Comparison of ENCODE assay signal across 27 cellular contexts in genomic region chr20:36117638-36118037, GRCh38. TPM values are rescaled to one million over a fixed set of nuclear protein-coding genes. Genes with fewer than 3 reads are reported as not detected.
DNase-seq lines count a peak whose midpoint lies in the region; ATAC-seq and TF ChIP-seq lines count a peak whose summit lies in the region.
"Had no signal": no experiment of that assay in that cellular context is flagged by ENCODE, and none has a peak within 500 bp of the region (broad histone marks: within the 10 kb centered on the region; RNA-seq: fewer than 3 reads in every experiment).

No MANE protein-coding gene starts in this region.

- H3K27me3 Mint-ChIP-seq in dendritic cell treated with granulocyte-macrophage colony-stimulating factor and Interleukin-4, amounts not matched to agents 40 ng/mL and 50 ng/mL, for 4 days, result peaks cover 16% of the 10 kb centered on the region

- H3K27me3 ChIP-seq in left lung, result no peaks in the 10 kb centered on the region
- H3K27me3 ChIP-seq in upper lobe of right lung, result no peaks in the 10 kb centered on the region
- H3K27me3 ChIP-seq: BE2C, neural progenitor cell had no signal

- no peaks in the 10 kb centered on the region for H3K9me3 Mint-ChIP-seq in dendritic cell treated with granulocyte-macrophage colony-stimulating factor and Interleukin-4, amounts not matched to agents 40 ng/mL and 50 ng/mL, for 4 days
- H3K9me3 Mint-ChIP-seq: activated CD4-positive, alpha-beta memory T cell treated with anti-CD3 and anti-CD28 coated beads, Interleukin-2, amount 10 ng/mL, durations not matched to agents 7 days and 5 days; activated naive CD4-positive, alpha-beta T cell treated with anti-CD3 and anti-CD28 coated beads, Interleukin-2, amount 50 U/mL, for 24 hours; activated T-helper 17 cell treated with anti-CD3 and anti-CD28 coated beads, Interleukin-2, amount 50 U/mL, for 72 hours; IgD-negative memory B cell; neural progenitor cell had no signal

- H3K36me3 ChIP-seq in left lung (no peaks in the 10 kb centered on the region), upper lobe of right lung (no peaks in the 10 kb centered on the region)
- H3K36me3 ChIP-seq: BE2C, neural progenitor cell had no signal

- no peak overlapping the region for H3K4me3 Mint-ChIP-seq in dendritic cell treated with granulocyte-macrophage colony-stimulating factor and Interleukin-4, amounts not matched to agents 40 ng/mL and 50 ng/mL, for 4 days
- H3K4me3 Mint-ChIP-seq: activated CD4-positive, alpha-beta memory T cell treated with anti-CD3 and anti-CD28 coated beads, Interleukin-2, amount 10 ng/mL, durations not matched to agents 7 days and 5 days; activated naive CD4-positive, alpha-beta T cell treated with anti-CD3 and anti-CD28 coated beads, Interleukin-2, amount 50 U/mL, for 24 hours; activated T-helper 17 cell treated with anti-CD3 and anti-CD28 coated beads, Interleukin-2, amount 50 U/mL, for 72 hours; IgD-negative memory B cell; neural progenitor cell; T-helper 17 cell had no signal

- H3K27ac Mint-ChIP-seq in dendritic cell treated with granulocyte-macrophage colony-stimulating factor and Interleukin-4, amounts not matched to agents 40 ng/mL and 50 ng/mL, for 4 days, result peak overlapping the region; percentile 62
- H3K27ac Mint-ChIP-seq: activated CD4-positive, alpha-beta memory T cell treated with anti-CD3 and anti-CD28 coated beads, Interleukin-2, amount 10 ng/mL, durations not matched to agents 7 days and 5 days; activated naive CD4-positive, alpha-beta T cell treated with anti-CD3 and anti-CD28 coated beads, Interleukin-2, amount 50 U/mL, for 24 hours; activated T-helper 17 cell treated with anti-CD3 and anti-CD28 coated beads, Interleukin-2, amount 50 U/mL, for 72 hours; IgD-negative memory B cell; neural progenitor cell; T-helper 17 cell had no signal

- intact Hi-C loops in Right ventricle myocardium superior (cut with DNase I) (no loop called here), cardiac septum (cut with DNase I) (no loop called here), left lung (cut with DNase I) (no loop called here), upper lobe of right lung (cut with DNase I) (no loop called here)
- intact Hi-C loops in dendritic cell treated with granulocyte-macrophage colony-stimulating factor and Interleukin-4, amounts not matched to agents 40 ng/mL and 50 ng/mL, for 4 days (cut with micrococcal nuclease), result no loop called here

- peaks cover 59% of the 10 kb centered on the region for H3K4me1 Mint-ChIP-seq in dendritic cell treated with granulocyte-macrophage colony-stimulating factor and Interleukin-4, amounts not matched to agents 40 ng/mL and 50 ng/mL, for 4 days (ENCODE audit: low read depth)
- H3K4me1 Mint-ChIP-seq: activated CD4-positive, alpha-beta memory T cell treated with anti-CD3 and anti-CD28 coated beads, Interleukin-2, amount 10 ng/mL, durations not matched to agents 7 days and 5 days; activated naive CD4-positive, alpha-beta T cell treated with anti-CD3 and anti-CD28 coated beads, Interleukin-2, amount 50 U/mL, for 24 hours; activated T-helper 17 cell treated with anti-CD3 and anti-CD28 coated beads, Interleukin-2, amount 50 U/mL, for 72 hours had no signal

- TF ChIP-seq POLR2A in GM18505 (IDR thresholded peaks at IDR 0.05; ENCODE audit: borderline replicate concordance, extremely low read depth, insufficient read depth, insufficient read length), result no peak

- ATAC-seq in Right ventricle myocardium superior (ENCODE audit: poor library complexity), result peak; percentile 74
- ATAC-seq in left lung, result peak; percentile 26
- peak; percentile 70 for ATAC-seq in upper lobe of right lung
- no peak for ATAC-seq in GM18505 (IDR thresholded peaks at IDR 0.05; ENCODE audit: unreplicated experiment)
- ATAC-seq in GM18498 (IDR thresholded peaks at IDR 0.05; ENCODE audit: unreplicated experiment), result no peak
- no peak for ATAC-seq in GM19452 (IDR thresholded peaks at IDR 0.05; ENCODE audit: unreplicated experiment)
- ATAC-seq: activated T-helper 17 cell treated with anti-CD3 and anti-CD28 coated beads, Interleukin-2, amount 50 U/mL, for 72 hours; T-helper 17 cell had no signal

- no peak overlapping the region for H3K27ac ChIP-seq in left lung
- no peak overlapping the region for H3K27ac ChIP-seq in upper lobe of right lung
- H3K27ac ChIP-seq: neural progenitor cell had no signal

- peak; percentile 54 for DNase-seq in Right ventricle myocardium superior
- no peak for DNase-seq in cardiac septum (ENCODE audit: low spot score)
- DNase-seq in left lung, result peak in 1 of 2 donors; percentile 53
- DNase-seq in upper lobe of right lung, result no peak
- DNase-seq: activated CD4-positive, alpha-beta memory T cell treated with anti-CD3 and anti-CD28 coated beads, Interleukin-2, amount 10 ng/mL, durations not matched to agents 7 days and 5 days; activated CD4-positive, CD25-positive, alpha-beta regulatory T cell treated with anti-CD3 and anti-CD28 coated beads, Interleukin-2, amount 50 U/mL, for 72 hours; activated CD8-positive, alpha-beta memory T cell treated with anti-CD3 and anti-CD28 coated beads, Interleukin-2, amount 50 U/mL, for 48 hours; amygdala; BE2C; DMS53; mammary epithelial cell; NCI-H1436; NCI-H2107; NCI-H446; NCI-H774; RPMI8226; stimulated activated naive CD4-positive, alpha-beta T cell treated with Interleukin-2 at 50 U/mL for 16 hours; T-helper 17 cell had no signal

- no peaks in the 10 kb centered on the region for H3K36me3 Mint-ChIP-seq in dendritic cell treated with granulocyte-macrophage colony-stimulating factor and Interleukin-4, amounts not matched to agents 40 ng/mL and 50 ng/mL, for 4 days (ENCODE audit: low read depth)
- H3K36me3 Mint-ChIP-seq: activated naive CD4-positive, alpha-beta T cell treated with anti-CD3 and anti-CD28 coated beads, Interleukin-2, amount 50 U/mL, for 24 hours; neural progenitor cell had no signal

- no peaks in the 10 kb centered on the region for H3K9me3 ChIP-seq in left lung
- no peaks in the 10 kb centered on the region for H3K9me3 ChIP-seq in upper lobe of right lung
- H3K9me3 ChIP-seq: A549, BE2C had no signal

- H3K4me3 ChIP-seq in left lung (no peak overlapping the region), upper lobe of right lung (no peak overlapping the region)
- H3K4me3 ChIP-seq: A549, neural progenitor cell had no signal

- H3K4me1 ChIP-seq in left lung (peaks cover 0 to 30% of the 10 kb centered on the region in 2 donors), upper lobe of right lung (peaks cover 35% of the 10 kb centered on the region)
- H3K4me1 ChIP-seq: BE2C, neural progenitor cell had no signal

- TF ChIP-seq CTCF in left lung (IDR thresholded peaks at IDR 0.05) (no peak), upper lobe of right lung (IDR thresholded peaks at IDR 0.05) (no peak)

RNA-seq across cellular contexts. Expression of gene EPB41L1, which starts 36.9 kb away (rescaled TPM):
- 14.8 TPM for total RNA-seq in Right ventricle myocardium superior
- 21.8 TPM for total RNA-seq in cardiac septum
- total RNA-seq in left lung, result 10 to 100 TPM; 41.5 to 80.1 TPM
- 61.4 TPM for total RNA-seq in upper lobe of right lung

Comparison
In these comparisons a context has a peak if more than half of its experiments do, and no peak if none do; other contexts are left out.
1. ATAC-seq: peak in Right ventricle myocardium superior (single experiment), left lung (single experiment) and upper lobe of right lung (single experiment); none in GM18505 (single experiment), GM18498 (single experiment) and GM19452 (single experiment).